In genomic region chr6:41713161-41713649, GRCh38 we compare ENCODE assay signal across 1 cellular context.
TF ChIP-seq lines count a peak whose summit lies in the region.

No MANE protein-coding gene starts in this region.

TF ChIP-seq in HEK293, 187 proteins besides CTCF, POLR2A, EP300 and RAD21 (continued from another document):
- TF ChIP-seq ZNF362 (tag by site-specific recombination; IDR thresholded peaks at IDR 0.05), result no peak
- no peak for TF ChIP-seq KLF10 (tag by site-specific recombination; IDR thresholded peaks at IDR 0.05)
- TF ChIP-seq ZNF423 (tag by site-specific recombination; IDR thresholded peaks at IDR 0.05), result no peak
- TF ChIP-seq ZNF274 (IDR thresholded peaks at IDR 0.05; ENCODE audit: low read length), result no peak
- TF ChIP-seq ZNF274 (tag by site-specific recombination; IDR thresholded peaks at IDR 0.05; ENCODE audit: borderline replicate concordance), result no peak
- TF ChIP-seq, protein P1, sequence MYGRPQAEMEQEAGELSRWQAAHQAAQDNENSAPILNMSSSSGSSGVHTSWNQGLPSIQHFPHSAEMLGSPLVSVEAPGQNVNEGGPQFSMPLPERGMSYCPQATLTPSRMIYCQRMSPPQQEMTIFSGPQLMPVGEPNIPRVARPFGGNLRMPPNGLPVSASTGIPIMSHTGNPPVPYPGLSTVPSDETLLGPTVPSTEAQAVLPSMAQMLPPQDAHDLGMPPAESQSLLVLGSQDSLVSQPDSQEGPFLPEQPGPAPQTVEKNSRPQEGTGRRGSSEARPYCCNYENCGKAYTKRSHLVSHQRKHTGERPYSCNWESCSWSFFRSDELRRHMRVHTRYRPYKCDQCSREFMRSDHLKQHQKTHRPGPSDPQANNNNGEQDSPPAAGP (tag by site-specific recombination; IDR thresholded peaks at IDR 0.05), result 0 out of 2 replicates have a peak, but pooled peaks have one; percentile 34
- no peak for TF ChIP-seq ZNF324 (tag by site-specific recombination; IDR thresholded peaks at IDR 0.05)
- TF ChIP-seq ZNF391 (tag by site-specific recombination; IDR thresholded peaks at IDR 0.05; ENCODE audit: borderline replicate concordance, low read depth), result no peak
- no peak for TF ChIP-seq PRDM1 (tag by site-specific recombination; IDR thresholded peaks at IDR 0.05)
- no peak for TF ChIP-seq KLF7 (tag by site-specific recombination; IDR thresholded peaks at IDR 0.05; ENCODE audit: borderline replicate concordance)
- TF ChIP-seq, protein P2, sequence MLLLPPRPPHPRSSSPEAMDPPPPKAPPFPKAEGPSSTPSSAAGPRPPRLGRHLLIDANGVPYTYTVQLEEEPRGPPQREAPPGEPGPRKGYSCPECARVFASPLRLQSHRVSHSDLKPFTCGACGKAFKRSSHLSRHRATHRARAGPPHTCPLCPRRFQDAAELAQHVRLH (tag by site-specific recombination; IDR thresholded peaks at IDR 0.05), result no peak
- TF ChIP-seq, protein P3, sequence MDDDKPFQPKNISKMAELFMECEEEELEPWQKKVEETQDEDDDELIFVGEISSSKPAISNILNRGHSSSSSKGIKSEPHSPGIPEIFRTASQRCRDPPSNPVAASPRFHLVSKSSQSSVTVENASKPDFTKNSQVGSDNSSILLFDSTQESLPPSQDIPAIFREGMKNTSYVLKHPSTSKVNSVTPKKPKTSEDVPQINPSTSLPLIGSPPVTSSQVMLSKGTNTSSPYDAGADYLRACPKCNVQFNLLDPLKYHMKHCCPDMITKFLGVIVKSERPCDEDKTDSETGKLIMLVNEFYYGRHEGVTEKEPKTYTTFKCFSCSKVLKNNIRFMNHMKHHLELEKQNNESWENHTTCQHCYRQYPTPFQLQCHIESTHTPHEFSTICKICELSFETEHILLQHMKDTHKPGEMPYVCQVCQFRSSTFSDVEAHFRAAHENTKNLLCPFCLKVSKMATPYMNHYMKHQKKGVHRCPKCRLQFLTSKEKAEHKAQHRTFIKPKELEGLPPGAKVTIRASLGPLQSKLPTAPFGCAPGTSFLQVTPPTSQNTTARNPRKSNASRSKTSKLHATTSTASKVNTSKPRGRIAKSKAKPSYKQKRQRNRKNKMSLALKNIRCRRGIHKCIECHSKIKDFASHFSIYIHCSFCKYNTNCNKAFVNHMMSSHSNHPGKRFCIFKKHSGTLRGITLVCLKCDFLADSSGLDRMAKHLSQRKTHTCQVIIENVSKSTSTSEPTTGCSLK (tag by site-specific recombination; IDR thresholded peaks at IDR 0.05), result no peak
- TF ChIP-seq ZIC2 (tag by site-specific recombination; IDR thresholded peaks at IDR 0.05), result peak; percentile 20; the same call in 1 of the 2 replicates
- no peak for TF ChIP-seq REST (tag by site-specific recombination; IDR thresholded peaks at IDR 0.05)
- TF ChIP-seq, protein P4, sequence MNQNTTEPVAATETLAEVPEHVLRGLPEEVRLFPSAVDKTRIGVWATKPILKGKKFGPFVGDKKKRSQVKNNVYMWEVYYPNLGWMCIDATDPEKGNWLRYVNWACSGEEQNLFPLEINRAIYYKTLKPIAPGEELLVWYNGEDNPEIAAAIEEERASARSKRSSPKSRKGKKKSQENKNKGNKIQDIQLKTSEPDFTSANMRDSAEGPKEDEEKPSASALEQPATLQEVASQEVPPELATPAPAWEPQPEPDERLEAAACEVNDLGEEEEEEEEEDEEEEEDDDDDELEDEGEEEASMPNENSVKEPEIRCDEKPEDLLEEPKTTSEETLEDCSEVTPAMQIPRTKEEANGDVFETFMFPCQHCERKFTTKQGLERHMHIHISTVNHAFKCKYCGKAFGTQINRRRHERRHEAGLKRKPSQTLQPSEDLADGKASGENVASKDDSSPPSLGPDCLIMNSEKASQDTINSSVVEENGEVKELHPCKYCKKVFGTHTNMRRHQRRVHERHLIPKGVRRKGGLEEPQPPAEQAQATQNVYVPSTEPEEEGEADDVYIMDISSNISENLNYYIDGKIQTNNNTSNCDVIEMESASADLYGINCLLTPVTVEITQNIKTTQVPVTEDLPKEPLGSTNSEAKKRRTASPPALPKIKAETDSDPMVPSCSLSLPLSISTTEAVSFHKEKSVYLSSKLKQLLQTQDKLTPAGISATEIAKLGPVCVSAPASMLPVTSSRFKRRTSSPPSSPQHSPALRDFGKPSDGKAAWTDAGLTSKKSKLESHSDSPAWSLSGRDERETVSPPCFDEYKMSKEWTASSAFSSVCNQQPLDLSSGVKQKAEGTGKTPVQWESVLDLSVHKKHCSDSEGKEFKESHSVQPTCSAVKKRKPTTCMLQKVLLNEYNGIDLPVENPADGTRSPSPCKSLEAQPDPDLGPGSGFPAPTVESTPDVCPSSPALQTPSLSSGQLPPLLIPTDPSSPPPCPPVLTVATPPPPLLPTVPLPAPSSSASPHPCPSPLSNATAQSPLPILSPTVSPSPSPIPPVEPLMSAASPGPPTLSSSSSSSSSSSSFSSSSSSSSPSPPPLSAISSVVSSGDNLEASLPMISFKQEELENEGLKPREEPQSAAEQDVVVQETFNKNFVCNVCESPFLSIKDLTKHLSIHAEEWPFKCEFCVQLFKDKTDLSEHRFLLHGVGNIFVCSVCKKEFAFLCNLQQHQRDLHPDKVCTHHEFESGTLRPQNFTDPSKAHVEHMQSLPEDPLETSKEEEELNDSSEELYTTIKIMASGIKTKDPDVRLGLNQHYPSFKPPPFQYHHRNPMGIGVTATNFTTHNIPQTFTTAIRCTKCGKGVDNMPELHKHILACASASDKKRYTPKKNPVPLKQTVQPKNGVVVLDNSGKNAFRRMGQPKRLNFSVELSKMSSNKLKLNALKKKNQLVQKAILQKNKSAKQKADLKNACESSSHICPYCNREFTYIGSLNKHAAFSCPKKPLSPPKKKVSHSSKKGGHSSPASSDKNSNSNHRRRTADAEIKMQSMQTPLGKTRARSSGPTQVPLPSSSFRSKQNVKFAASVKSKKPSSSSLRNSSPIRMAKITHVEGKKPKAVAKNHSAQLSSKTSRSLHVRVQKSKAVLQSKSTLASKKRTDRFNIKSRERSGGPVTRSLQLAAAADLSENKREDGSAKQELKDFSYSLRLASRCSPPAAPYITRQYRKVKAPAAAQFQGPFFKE (tag by site-specific recombination; IDR thresholded peaks at IDR 0.05; ENCODE audit: borderline replicate concordance), result no peak
- no peak for TF ChIP-seq ZFP37 (tag by site-specific recombination; IDR thresholded peaks at IDR 0.05)
- TF ChIP-seq ZNF121 (tag by site-specific recombination; IDR thresholded peaks at IDR 0.05), result no peak
- TF ChIP-seq ZBTB17 (tag by site-specific recombination; IDR thresholded peaks at IDR 0.05), result no peak
